Comparison of ENCODE assay signal across 17 cellular contexts in the genomic region with DNA sequence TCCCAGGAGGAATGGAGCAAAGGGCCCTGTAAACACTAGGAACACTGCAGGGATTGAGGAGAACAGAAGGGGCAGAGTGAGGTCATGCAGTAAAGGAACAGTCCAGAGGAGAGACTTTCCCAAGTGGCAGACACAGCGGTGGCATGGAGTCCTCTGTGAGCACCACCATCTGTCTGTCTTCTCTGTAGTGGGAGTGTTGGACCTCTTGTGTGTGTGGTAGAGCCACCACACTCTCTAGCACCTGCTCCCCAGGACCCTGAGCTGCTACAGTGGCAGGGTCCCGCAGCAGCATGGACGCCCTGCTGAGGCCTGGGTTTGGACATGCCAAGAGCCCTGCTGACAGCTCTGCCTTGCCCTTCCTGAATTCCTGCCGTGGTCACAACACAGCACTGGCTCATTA.
"Had no signal": no experiment of that assay in that cellular context is flagged by ENCODE, and none has a peak within 500 bp of the region (broad histone marks: within the 10 kb centered on the region; RNA-seq: fewer than 3 reads in every experiment).

No MANE protein-coding gene starts in this region.

- ATAC-seq: effector memory CD8-positive, alpha-beta T cell; left ventricle myocardium superior; lower lobe of right lung; natural killer cell; pancreas; stimulated activated memory B cell treated with anti-CD40 and anti-IgM and Interleukin-4, amounts not matched to agents 10 μg/mL and 1 μg/mL and 100 μg/mL, for 72 hours; stimulated activated naive CD8-positive, alpha-beta T cell treated with anti-CD3 and anti-CD28 coated beads, Interleukin-15, Interleukin-2, amounts not matched to agents 100 U/mL and 50 U/mL, for 24 hours had no signal

- H3K9me3 ChIP-seq: lower lobe of right lung, neutrophil, pancreas, right atrium auricular region, sigmoid colon, testis, tibial artery had no signal

- DNase-seq: dermis blood vessel endothelial cell; effector memory CD8-positive, alpha-beta T cell; left ventricle myocardium superior; lower lobe of right lung; natural killer cell; pancreas; sigmoid colon; stimulated activated CD4-positive, alpha-beta T cell treated with anti-CD3 and anti-CD28 coated beads, Interleukin-2, amount 100 ng/mL, for 24 hours; stimulated activated CD4-positive, alpha-beta T cell treated with anti-CD3 and anti-CD28 coated beads, Interleukin-4, amount 100 ng/mL, for 24 hours; stimulated activated naive CD8-positive, alpha-beta T cell treated with anti-CD3 and anti-CD28 coated beads, Interleukin-15, Interleukin-2, amounts not matched to agents 100 U/mL and 50 U/mL, for 24 hours; substantia nigra; testis; tibial artery had no signal

- H3K36me3 ChIP-seq: lower lobe of right lung, neutrophil, pancreas, right atrium auricular region, sigmoid colon, tibial artery had no signal

- H3K4me1 ChIP-seq: testis had no signal

- H3K27ac ChIP-seq: coronary artery, lower lobe of right lung, neutrophil, pancreas, right atrium auricular region, sigmoid colon, testis, tibial artery had no signal

- H3K27me3 ChIP-seq: pancreas, right atrium auricular region, sigmoid colon, testis, tibial artery had no signal

- H3K4me3 ChIP-seq: coronary artery, lower lobe of right lung, pancreas, right atrium auricular region, sigmoid colon, testis, tibial artery had no signal
